In the genomic region with DNA sequence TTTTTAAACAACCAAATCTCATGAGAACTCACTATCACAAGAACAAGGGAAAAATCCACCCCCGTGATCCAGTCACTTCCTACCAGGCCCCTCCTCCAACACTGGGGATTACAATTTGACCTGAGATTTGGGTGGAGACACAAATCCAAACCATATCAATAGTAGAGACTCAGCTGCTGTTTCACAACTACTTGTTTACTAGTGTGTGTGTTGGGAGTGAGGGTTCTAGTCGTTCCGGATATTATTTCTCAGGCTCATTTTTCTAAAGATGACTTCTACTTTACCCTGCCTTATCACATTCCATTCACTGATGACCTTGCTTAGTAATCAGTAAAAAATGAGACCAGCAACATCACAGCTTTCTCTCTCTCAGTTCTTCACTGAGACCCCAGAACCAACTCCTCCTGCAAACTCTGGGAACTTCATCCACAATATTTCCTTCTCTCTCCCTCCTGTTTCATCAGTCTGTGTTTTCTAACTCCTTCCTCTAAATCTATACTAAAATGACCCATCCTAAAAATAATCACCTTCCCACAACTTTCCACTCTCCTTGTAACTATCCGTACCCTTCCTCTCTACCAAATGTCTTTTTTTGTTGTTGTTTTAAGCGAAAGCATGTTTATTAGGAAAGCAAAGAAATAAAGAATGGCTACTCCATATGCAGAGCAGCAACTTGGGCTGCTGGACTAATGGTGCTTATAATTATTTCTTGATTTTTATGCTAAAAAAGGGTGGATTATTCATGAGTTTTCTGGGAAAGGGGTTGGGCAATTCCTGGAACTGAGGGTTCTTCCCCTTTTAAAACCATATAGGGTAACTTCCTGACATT, we compare ENCODE assay signal across 11 cellular contexts.
DNase-seq lines count a peak whose midpoint lies in the region; ATAC-seq and TF ChIP-seq lines count a peak whose summit lies in the region.
"Had no signal": no experiment of that assay in that cellular context is flagged by ENCODE, and none has a peak within 500 bp of the region (broad histone marks: within the 10 kb centered on the region; RNA-seq: fewer than 3 reads in every experiment).

No MANE protein-coding gene starts in this region.

- H3K27ac ChIP-seq in parathyroid adenoma: peak overlapping the region; percentile 31
- H3K27ac ChIP-seq: cardiac muscle cell had no signal

- ATAC-seq in HG02763 (IDR thresholded peaks at IDR 0.05; ENCODE audit: unreplicated experiment): no peak

- no peaks in the 10 kb centered on the region for H3K9me3 ChIP-seq in parathyroid adenoma (ENCODE audit: control insufficient read depth, low read length)

- no peaks in the 10 kb centered on the region for H3K36me3 ChIP-seq in parathyroid adenoma (ENCODE audit: control insufficient read depth, insufficient read depth, low read length)
- H3K36me3 ChIP-seq: cardiac muscle cell had no signal

- peak overlapping the region; percentile 20 for H2AFZ ChIP-seq in parathyroid adenoma

- no peaks in the 10 kb centered on the region for H3K27me3 ChIP-seq in parathyroid adenoma (ENCODE audit: control insufficient read depth, insufficient read depth, low read length)
- H3K27me3 ChIP-seq: cardiac muscle cell had no signal

- no peak overlapping the region for H3K4me2 ChIP-seq in parathyroid adenoma (ENCODE audit: low read length)

- H3K4me1 ChIP-seq in parathyroid adenoma: no peaks in the 10 kb centered on the region

- H3K4me3 ChIP-seq in foreskin fibroblast (ENCODE audit: low read depth in 1 of 2, low read length in 2 of 2) (no peak overlapping the region), parathyroid adenoma (ENCODE audit: low read depth, low read length) (no peak overlapping the region)
- H3K4me3 ChIP-seq: cardiac muscle cell had no signal

- H3K79me2 ChIP-seq in parathyroid adenoma: no peaks in the 10 kb centered on the region

- H3K9ac ChIP-seq in parathyroid adenoma: no peak overlapping the region

- TF ChIP-seq CTCF in foreskin fibroblast (IDR thresholded peaks at IDR 0.05; ENCODE audit: low read depth, low read length): no peak
- TF ChIP-seq CTCF in parathyroid adenoma (IDR thresholded peaks at IDR 0.05): no peak

- DNase-seq in GM03348 (ENCODE audit: low spot score): peak; percentile 51
- peak; percentile 92 to 98 for DNase-seq in SW 1271 (lab: John Stamatoyannopoulos, UW)
- DNase-seq in foreskin fibroblast: peak; percentile 77 to 80
- no peak for DNase-seq in amniotic stem cell (lab: John Stamatoyannopoulos, UW)
- no peak for DNase-seq in UCSD-AML1 (lab: John Stamatoyannopoulos, UW; ENCODE audit: unreplicated experiment)
- DNase-seq in medulla oblongata (ENCODE audit: extremely low spot score): no peak
- DNase-seq: DMS 273 treated with DMSO at 0.1 percent for 48 hours, Karpas-422 had no signal

Comparison
In these comparisons a context has a peak if more than half of its experiments do, and no peak if none do; other contexts are left out.
1. DNase-seq: peak in GM03348 (single experiment), SW 1271 (2 of 2) and foreskin fibroblast (2 of 2); none in amniotic stem cell (single experiment), UCSD-AML1 (single experiment) and medulla oblongata (single experiment).